Comparison of ENCODE assay signal across 3 cellular contexts in the genomic region with DNA sequence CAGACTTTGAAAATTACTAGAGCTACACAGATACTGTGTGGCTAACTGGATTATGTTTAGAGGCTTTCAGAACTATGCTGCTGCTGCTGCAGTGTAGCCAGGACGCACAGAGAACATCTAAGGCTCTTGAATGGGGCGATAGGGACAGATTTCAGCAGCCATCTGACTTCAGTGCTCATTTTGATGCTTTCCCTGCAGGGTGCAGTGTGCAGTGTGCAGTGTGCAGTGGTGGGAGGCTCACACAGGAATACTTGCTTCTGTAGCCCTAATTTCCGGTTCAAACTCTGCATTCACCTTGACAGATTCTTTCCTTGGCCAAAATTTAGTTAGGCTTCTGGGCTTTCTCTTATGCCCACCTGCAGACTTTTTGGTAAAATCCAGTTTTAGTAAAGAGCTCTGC.
TF ChIP-seq lines count a peak whose summit lies in the region.

No MANE protein-coding gene starts in this region.

TF ChIP-seq in A549, 52 proteins besides CTCF, POLR2A, EP300 and RAD21 (continued from another document):
- TF ChIP-seq EHMT2 (IDR thresholded peaks at IDR 0.05; ENCODE audit: low read depth) (no peak), KDM1A (IDR thresholded peaks at IDR 0.05; ENCODE audit: low read depth) (no peak), PHF8 (IDR thresholded peaks at IDR 0.05; ENCODE audit: borderline replicate concordance, low read depth) (no peak), EHF (CRISPR knock-in tag; IDR thresholded peaks at IDR 0.05) (no peak), FOSL2 (IDR thresholded peaks at IDR 0.05) (no peak), FOSL2 (CRISPR knock-in tag; IDR thresholded peaks at IDR 0.05) (no peak), CBX8 (IDR thresholded peaks at IDR 0.05) (no peak)
- TF ChIP-seq, protein P1, sequence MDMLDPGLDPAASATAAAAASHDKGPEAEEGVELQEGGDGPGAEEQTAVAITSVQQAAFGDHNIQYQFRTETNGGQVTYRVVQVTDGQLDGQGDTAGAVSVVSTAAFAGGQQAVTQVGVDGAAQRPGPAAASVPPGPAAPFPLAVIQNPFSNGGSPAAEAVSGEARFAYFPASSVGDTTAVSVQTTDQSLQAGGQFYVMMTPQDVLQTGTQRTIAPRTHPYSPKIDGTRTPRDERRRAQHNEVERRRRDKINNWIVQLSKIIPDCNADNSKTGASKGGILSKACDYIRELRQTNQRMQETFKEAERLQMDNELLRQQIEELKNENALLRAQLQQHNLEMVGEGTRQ (IDR thresholded peaks at IDR 0.05) = no peak
- TF ChIP-seq, protein P2, sequence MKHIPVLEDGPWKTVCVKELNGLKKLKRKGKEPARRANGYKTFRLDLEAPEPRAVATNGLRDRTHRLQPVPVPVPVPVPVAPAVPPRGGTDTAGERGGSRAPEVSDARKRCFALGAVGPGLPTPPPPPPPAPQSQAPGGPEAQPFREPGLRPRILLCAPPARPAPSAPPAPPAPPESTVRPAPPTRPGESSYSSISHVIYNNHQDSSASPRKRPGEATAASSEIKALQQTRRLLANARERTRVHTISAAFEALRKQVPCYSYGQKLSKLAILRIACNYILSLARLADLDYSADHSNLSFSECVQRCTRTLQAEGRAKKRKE (CRISPR knock-in tag; IDR thresholded peaks at IDR 0.05; ENCODE audit: low read depth) = no peak

TF ChIP-seq in GM23338, 12 proteins besides CTCF, POLR2A, EP300 and RAD21:
- TF ChIP-seq, protein P3, sequence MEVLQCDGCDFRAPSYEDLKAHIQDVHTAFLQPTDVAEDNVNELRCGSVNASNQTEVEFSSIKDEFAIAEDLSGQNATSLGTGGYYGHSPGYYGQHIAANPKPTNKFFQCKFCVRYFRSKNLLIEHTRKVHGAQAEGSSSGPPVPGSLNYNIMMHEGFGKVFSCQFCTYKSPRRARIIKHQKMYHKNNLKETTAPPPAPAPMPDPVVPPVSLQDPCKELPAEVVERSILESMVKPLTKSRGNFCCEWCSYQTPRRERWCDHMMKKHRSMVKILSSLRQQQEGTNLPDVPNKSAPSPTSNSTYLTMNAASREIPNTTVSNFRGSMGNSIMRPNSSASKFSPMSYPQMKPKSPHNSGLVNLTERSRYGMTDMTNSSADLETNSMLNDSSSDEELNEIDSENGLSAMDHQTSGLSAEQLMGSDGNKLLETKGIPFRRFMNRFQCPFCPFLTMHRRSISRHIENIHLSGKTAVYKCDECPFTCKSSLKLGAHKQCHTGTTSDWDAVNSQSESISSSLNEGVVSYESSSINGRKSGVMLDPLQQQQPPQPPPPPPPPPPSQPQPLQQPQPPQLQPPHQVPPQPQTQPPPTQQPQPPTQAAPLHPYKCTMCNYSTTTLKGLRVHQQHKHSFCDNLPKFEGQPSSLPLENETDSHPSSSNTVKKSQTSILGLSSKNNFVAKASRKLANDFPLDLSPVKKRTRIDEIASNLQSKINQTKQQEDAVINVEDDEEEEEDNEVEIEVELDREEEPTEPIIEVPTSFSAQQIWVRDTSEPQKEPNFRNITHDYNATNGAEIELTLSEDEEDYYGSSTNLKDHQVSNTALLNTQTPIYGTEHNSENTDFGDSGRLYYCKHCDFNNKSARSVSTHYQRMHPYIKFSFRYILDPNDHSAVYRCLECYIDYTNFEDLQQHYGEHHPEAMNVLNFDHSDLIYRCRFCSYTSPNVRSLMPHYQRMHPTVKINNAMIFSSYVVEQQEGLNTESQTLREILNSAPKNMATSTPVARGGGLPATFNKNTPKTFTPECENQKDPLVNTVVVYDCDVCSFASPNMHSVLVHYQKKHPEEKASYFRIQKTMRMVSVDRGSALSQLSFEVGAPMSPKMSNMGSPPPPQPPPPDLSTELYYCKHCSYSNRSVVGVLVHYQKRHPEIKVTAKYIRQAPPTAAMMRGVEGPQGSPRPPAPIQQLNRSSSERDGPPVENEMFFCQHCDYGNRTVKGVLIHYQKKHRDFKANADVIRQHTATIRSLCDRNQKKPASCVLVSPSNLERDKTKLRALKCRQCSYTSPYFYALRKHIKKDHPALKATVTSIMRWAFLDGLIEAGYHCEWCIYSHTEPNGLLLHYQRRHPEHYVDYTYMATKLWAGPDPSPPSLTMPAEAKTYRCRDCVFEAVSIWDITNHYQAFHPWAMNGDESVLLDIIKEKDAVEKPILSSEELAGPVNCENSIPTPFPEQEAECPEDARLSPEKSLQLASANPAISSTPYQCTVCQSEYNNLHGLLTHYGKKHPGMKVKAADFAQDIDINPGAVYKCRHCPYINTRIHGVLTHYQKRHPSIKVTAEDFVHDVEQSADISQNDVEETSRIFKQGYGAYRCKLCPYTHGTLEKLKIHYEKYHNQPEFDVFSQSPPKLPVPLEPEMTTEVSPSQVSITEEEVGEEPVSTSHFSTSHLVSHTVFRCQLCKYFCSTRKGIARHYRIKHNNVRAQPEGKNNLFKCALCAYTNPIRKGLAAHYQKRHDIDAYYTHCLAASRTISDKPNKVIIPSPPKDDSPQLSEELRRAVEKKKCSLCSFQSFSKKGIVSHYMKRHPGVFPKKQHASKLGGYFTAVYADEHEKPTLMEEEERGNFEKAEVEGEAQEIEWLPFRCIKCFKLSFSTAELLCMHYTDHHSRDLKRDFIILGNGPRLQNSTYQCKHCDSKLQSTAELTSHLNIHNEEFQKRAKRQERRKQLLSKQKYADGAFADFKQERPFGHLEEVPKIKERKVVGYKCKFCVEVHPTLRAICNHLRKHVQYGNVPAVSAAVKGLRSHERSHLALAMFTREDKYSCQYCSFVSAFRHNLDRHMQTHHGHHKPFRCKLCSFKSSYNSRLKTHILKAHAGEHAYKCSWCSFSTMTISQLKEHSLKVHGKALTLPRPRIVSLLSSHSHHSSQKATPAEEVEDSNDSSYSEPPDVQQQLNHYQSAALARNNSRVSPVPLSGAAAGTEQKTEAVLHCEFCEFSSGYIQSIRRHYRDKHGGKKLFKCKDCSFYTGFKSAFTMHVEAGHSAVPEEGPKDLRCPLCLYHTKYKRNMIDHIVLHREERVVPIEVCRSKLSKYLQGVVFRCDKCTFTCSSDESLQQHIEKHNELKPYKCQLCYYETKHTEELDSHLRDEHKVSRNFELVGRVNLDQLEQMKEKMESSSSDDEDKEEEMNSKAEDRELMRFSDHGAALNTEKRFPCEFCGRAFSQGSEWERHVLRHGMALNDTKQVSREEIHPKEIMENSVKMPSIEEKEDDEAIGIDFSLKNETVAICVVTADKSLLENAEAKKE (CRISPR knock-in tag; IDR thresholded peaks at IDR 0.05) = no peak
- TF ChIP-seq STAT1 (IDR thresholded peaks at IDR 0.05; ENCODE audit: unreplicated experiment) = no peak
- no peak for TF ChIP-seq CREB1 (CRISPR knock-in tag; IDR thresholded peaks at IDR 0.05; ENCODE audit: low read depth)
- TF ChIP-seq ZNF114 (CRISPR knock-in tag; IDR thresholded peaks at IDR 0.05) = no peak

TF ChIP-seq in WTC11, 78 proteins besides CTCF, POLR2A, EP300 and RAD21 (continued from another document):
- TF ChIP-seq NR1H2 (CRISPR knock-in tag; IDR thresholded peaks at IDR 0.05) (no peak), IRF2 (CRISPR knock-in tag; IDR thresholded peaks at IDR 0.05; ENCODE audit: borderline replicate concordance, low read depth) (no peak), FOXP1 (CRISPR knock-in tag; IDR thresholded peaks at IDR 0.05; ENCODE audit: borderline replicate concordance) (no peak), NR2C2 (CRISPR knock-in tag; IDR thresholded peaks at IDR 0.05) (no peak)
- TF ChIP-seq, protein P4, sequence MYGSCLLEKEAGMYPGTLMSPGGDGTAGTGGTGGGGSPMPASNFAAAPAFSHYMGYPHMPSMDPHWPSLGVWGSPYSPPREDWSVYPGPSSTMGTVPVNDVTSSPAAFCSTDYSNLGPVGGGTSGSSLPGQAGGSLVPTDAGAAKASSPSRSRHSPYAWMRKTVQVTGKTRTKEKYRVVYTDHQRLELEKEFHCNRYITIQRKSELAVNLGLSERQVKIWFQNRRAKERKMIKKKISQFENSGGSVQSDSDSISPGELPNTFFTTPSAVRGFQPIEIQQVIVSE (CRISPR knock-in tag; IDR thresholded peaks at IDR 0.05; ENCODE audit: borderline replicate concordance) = no peak
- TF ChIP-seq, protein P1 (CRISPR knock-in tag; IDR thresholded peaks at IDR 0.05) = no peak
- TF ChIP-seq, protein P5, sequence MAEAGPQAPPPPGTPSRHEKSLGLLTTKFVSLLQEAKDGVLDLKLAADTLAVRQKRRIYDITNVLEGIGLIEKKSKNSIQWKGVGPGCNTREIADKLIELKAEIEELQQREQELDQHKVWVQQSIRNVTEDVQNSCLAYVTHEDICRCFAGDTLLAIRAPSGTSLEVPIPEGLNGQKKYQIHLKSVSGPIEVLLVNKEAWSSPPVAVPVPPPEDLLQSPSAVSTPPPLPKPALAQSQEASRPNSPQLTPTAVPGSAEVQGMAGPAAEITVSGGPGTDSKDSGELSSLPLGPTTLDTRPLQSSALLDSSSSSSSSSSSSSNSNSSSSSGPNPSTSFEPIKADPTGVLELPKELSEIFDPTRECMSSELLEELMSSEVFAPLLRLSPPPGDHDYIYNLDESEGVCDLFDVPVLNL (CRISPR knock-in tag; IDR thresholded peaks at IDR 0.05; ENCODE audit: borderline replicate concordance, low read depth) = no peak
TF ChIP-seq in WTC11: peak in this region for 0.
